Comparison of ENCODE assay signal across 35 cellular contexts in the genomic region with DNA sequence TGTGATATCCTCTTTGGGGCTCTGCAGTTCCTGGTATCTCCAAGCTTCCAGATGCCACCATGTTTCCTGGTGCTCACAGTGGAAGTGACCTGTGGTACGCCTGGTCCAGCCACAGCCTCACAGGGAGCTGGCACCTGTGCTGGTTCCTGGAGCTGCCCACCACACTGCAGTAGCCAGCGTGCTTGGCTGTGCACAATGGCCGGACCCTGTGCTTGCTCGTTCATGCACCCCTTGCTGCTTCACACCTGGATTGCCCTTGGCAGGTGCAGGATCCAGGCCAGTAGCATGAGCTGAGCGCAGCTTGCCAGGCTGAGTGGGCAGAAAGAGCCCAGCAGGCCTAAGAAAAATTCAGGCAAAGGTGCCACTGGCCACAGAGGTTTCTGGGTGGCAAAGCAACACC. TPM values are rescaled to one million over a fixed set of nuclear protein-coding genes. Genes with fewer than 3 reads are reported as not detected.
"Had no signal": no experiment of that assay in that cellular context is flagged by ENCODE, and none has a peak within 500 bp of the region (broad histone marks: within the 10 kb centered on the region; RNA-seq: fewer than 3 reads in every experiment).

No MANE protein-coding gene starts in this region.

- H3K4me2 ChIP-seq: KMS-11 had no signal

- H3K27me3 ChIP-seq: MG63 had no signal

- DNase-seq: Karpas-422, Kasumi-1, KG1, MG63, MM.1S, MV-4-11, NCI-H1048, NCI-H1092, NCI-H1105, NCI-H1105 treated with DMSO at 0.1 percent for 48 hours, NCI-H1417, NCI-H1417 treated with DMSO at 0.1 percent for 48 hours, NCI-H1436, NCI-H1436 treated with DMSO at 0.1 percent for 48 hours, NCI-H146, NCI-H1694, NCI-H1694 treated with DMSO at 0.1 percent for 48 hours, NCI-H187, NCI-H187 treated with DMSO at 0.1 percent for 48 hours, NCI-H1930, NCI-H2029, NCI-H2029 treated with DMSO at 0.1 percent for 48 hours, NCI-H2081, NCI-H2081 treated with DMSO at 0.1 percent for 48 hours, NCI-H2107, NCI-H2171, NCI-H2171 treated with DMSO at 0.1 percent for 48 hours, NCI-H2227 treated with DMSO at 0.1 percent for 48 hours, NCI-H226, NCI-H345, NCI-H446, NCI-H446 treated with DMSO at 0.1 percent for 48 hours, NCI-H510A had no signal

- H3K9me3 ChIP-seq: MG63 had no signal

- H3K27ac ChIP-seq: KMS-11 had no signal

- H3K4me3 ChIP-seq: MG63 had no signal

- H3K9ac ChIP-seq: KMS-11 had no signal

- H3K36me3 ChIP-seq: MG63 had no signal

RNA-seq across cellular contexts. Expression of gene ECHDC3, which starts 11.4 kb away (rescaled TPM):
- total RNA-seq: M059J had no signal
